ENCODE assay signal across 2 cellular contexts in the genomic region with DNA sequence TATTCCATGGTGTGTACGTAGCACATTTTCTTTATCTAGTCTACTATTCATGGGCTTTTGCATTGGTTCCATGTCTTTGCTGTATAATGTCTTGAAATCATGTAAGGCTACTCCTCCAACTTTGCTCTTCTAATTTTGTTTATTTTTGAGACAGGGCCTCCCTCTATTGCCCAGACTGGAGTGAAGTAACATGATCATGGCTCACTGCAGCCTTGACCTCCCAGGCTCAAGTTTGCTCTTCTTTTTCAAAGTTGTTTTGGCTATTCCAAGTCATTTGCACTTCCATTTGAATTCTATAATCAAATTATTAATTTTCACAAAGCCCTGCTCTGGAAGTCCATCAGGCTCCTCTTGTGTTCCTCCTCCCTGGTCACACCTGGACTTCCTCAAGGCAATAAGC.
TF ChIP-seq lines count a peak whose summit lies in the region.

No MANE protein-coding gene starts in this region.

TF ChIP-seq in liver, 16 proteins besides CTCF, POLR2A, EP300 and RAD21 (continued from another document):
- TF ChIP-seq, protein P1, sequence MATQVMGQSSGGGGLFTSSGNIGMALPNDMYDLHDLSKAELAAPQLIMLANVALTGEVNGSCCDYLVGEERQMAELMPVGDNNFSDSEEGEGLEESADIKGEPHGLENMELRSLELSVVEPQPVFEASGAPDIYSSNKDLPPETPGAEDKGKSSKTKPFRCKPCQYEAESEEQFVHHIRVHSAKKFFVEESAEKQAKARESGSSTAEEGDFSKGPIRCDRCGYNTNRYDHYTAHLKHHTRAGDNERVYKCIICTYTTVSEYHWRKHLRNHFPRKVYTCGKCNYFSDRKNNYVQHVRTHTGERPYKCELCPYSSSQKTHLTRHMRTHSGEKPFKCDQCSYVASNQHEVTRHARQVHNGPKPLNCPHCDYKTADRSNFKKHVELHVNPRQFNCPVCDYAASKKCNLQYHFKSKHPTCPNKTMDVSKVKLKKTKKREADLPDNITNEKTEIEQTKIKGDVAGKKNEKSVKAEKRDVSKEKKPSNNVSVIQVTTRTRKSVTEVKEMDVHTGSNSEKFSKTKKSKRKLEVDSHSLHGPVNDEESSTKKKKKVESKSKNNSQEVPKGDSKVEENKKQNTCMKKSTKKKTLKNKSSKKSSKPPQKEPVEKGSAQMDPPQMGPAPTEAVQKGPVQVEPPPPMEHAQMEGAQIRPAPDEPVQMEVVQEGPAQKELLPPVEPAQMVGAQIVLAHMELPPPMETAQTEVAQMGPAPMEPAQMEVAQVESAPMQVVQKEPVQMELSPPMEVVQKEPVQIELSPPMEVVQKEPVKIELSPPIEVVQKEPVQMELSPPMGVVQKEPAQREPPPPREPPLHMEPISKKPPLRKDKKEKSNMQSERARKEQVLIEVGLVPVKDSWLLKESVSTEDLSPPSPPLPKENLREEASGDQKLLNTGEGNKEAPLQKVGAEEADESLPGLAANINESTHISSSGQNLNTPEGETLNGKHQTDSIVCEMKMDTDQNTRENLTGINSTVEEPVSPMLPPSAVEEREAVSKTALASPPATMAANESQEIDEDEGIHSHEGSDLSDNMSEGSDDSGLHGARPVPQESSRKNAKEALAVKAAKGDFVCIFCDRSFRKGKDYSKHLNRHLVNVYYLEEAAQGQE (IDR thresholded peaks at IDR 0.05): no peak
- no peak for TF ChIP-seq GABPA (IDR thresholded peaks at IDR 0.05 in 1 of 2, conservative IDR thresholded peaks at IDR 0.05 in 1 of 2)
- no peak for TF ChIP-seq SP1 (IDR thresholded peaks at IDR 0.05)
- TF ChIP-seq JUND (IDR thresholded peaks at IDR 0.05): no peak
- no peak for TF ChIP-seq NR2F2 (IDR thresholded peaks at IDR 0.05)
- TF ChIP-seq RXRA (IDR thresholded peaks at IDR 0.05): no peak

TF ChIP-seq in HepG2, 621 proteins besides CTCF, POLR2A, EP300 and RAD21 (continued from another document):
- TF ChIP-seq, protein P2, sequence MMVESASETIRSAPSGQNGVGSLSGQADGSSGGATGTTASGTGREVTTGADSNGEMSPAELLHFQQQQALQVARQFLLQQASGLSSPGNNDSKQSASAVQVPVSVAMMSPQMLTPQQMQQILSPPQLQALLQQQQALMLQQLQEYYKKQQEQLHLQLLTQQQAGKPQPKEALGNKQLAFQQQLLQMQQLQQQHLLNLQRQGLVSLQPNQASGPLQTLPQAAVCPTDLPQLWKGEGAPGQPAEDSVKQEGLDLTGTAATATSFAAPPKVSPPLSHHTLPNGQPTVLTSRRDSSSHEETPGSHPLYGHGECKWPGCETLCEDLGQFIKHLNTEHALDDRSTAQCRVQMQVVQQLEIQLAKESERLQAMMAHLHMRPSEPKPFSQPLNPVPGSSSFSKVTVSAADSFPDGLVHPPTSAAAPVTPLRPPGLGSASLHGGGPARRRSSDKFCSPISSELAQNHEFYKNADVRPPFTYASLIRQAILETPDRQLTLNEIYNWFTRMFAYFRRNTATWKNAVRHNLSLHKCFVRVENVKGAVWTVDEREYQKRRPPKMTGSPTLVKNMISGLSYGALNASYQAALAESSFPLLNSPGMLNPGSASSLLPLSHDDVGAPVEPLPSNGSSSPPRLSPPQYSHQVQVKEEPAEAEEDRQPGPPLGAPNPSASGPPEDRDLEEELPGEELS (CRISPR knock-in tag; IDR thresholded peaks at IDR 0.05): no peak
- no peak for TF ChIP-seq NR2F1 (CRISPR knock-in tag; IDR thresholded peaks at IDR 0.05)
- no peak for TF ChIP-seq ZNF619 (CRISPR knock-in tag; IDR thresholded peaks at IDR 0.05)
- no peak for TF ChIP-seq ZNF160 (CRISPR knock-in tag; IDR thresholded peaks at IDR 0.05)
- TF ChIP-seq PHB2 (IDR thresholded peaks at IDR 0.05; ENCODE audit: partially characterized antibody): no peak
- TF ChIP-seq, protein P3, sequence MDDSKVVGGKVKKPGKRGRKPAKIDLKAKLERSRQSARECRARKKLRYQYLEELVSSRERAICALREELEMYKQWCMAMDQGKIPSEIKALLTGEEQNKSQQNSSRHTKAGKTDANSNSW (CRISPR knock-in tag; IDR thresholded peaks at IDR 0.05; ENCODE audit: borderline replicate concordance): no peak
- TF ChIP-seq ELF1 (CRISPR knock-in tag; IDR thresholded peaks at IDR 0.05): no peak
- no peak for TF ChIP-seq SRSF1 (optimal IDR thresholded peaks at IDR 0.05; ENCODE audit: low read depth, low read length)
- no peak for TF ChIP-seq GATAD1 (CRISPR knock-in tag; IDR thresholded peaks at IDR 0.05)
